ENCODE assay signal across 16 cellular contexts in genomic region chr9:106218854-106219253, GRCh38.
DNase-seq lines count a peak whose midpoint lies in the region; ATAC-seq and TF ChIP-seq lines count a peak whose summit lies in the region.
"Had no signal": no experiment of that assay in that cellular context is flagged by ENCODE, and none has a peak within 500 bp of the region (broad histone marks: within the 10 kb centered on the region; RNA-seq: fewer than 3 reads in every experiment).

No MANE protein-coding gene starts in this region.

- peak overlapping the region; percentile 44; the same call in 1 of the 2 replicates for H3K9ac ChIP-seq in OCI-LY3 (ENCODE audit: low read length)

- no peak for TF ChIP-seq CTCF in OCI-LY3 (IDR thresholded peaks at IDR 0.05; ENCODE audit: low read depth, low read length)

- DNase-seq in T-helper 2 cell = no peak
- DNase-seq in epidermal melanocyte (ENCODE audit: insufficient read length, low spot score) = no peak
- DNase-seq in germinal center (ENCODE audit: low spot score) = no peak
- no peak for DNase-seq in A172 (ENCODE audit: low spot score)
- DNase-seq: AML-193, amniotic stem cell, erythroblast, HFFc6, kidney glomerular epithelial cell, NCI-H2171 treated with DMSO at 0.1 percent for 48 hours, psoas muscle had no signal

- ATAC-seq in GM18867 (IDR thresholded peaks at IDR 0.05; ENCODE audit: unreplicated experiment) (peak; percentile 87), GM21515 (IDR thresholded peaks at IDR 0.05; ENCODE audit: unreplicated experiment) (peak; percentile 75), HG03066 (IDR thresholded peaks at IDR 0.05; ENCODE audit: low read depth, unreplicated experiment) (peak; percentile 58)
- ATAC-seq: psoas muscle had no signal

- peak overlapping the region; percentile 89 for H3K4me2 ChIP-seq in OCI-LY3 (ENCODE audit: low read length)

- no peaks in the 10 kb centered on the region for H3K36me3 ChIP-seq in OCI-LY3 (replicated peaks; ENCODE audit: low read depth, low read length)
- H3K36me3 ChIP-seq: thyroid gland had no signal

- peak overlapping the region; percentile 68 for H3K4me3 ChIP-seq in OCI-LY3 (ENCODE audit: low read length)
- H3K4me3 ChIP-seq: psoas muscle, thyroid gland had no signal

- H3K4me1 ChIP-seq in OCI-LY3 (ENCODE audit: low read length) = peaks cover 50% of the 10 kb centered on the region
- H3K4me1 ChIP-seq: psoas muscle, thyroid gland had no signal

- no peaks in the 10 kb centered on the region for H3K9me3 ChIP-seq in OCI-LY3 (ENCODE audit: insufficient read depth, low read length)
- H3K9me3 ChIP-seq: psoas muscle, thyroid gland had no signal

- H3K27ac ChIP-seq in OCI-LY3 (ENCODE audit: low read length) = peak overlapping the region; percentile 77
- H3K27ac ChIP-seq: psoas muscle, thyroid gland had no signal

- no peaks in the 10 kb centered on the region for H4K20me1 ChIP-seq in OCI-LY3 (ENCODE audit: insufficient read depth, low read length)

- H2AFZ ChIP-seq in OCI-LY3 (ENCODE audit: low read depth, low read length) = 0 out of 2 replicates have a peak overlapping the region, but pooled peaks have one; percentile 20

- H3K79me2 ChIP-seq in OCI-LY3 (ENCODE audit: low read length) = no peaks in the 10 kb centered on the region

- peaks cover 9% of the 10 kb centered on the region; the same call in 1 of the 2 replicates for H3K27me3 ChIP-seq in OCI-LY3 (ENCODE audit: low read depth, low read length)
- H3K27me3 ChIP-seq: thyroid gland had no signal
